In the genomic region with DNA sequence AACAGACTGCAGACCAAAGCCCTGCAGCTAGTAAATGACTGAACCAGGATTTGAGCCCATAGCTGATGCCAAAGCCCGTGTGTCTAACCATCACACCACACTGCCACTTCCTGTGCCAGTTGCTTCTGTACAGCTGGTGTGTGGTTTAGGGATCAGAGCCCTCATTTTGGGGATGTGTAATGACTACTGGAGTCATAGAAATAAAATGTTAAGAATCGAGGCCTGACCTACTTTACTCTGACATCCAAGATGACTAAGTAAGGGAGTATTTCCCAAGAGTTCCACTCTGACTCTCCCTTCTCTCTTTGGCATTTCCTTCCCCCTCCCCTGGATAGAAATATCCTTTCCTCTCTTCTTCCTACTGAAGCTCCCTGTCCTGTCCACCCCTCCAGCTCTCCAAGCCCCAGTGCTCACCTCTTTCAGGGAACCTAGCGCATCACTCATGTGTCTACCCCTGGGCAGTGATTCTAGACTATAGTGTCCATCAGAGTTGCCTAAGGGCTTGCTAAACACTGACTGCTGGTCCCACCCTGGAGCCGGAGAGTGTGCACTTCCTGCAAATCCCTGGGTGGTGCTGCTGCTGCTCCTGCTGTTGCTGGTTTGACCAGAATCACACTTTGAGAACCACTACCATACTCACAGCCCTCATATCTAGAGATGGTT, we compare ENCODE assay signal across 10 cellular contexts. TPM values are rescaled to one million over a fixed set of nuclear protein-coding genes. Genes with fewer than 3 reads are reported as not detected.
A peak's percentile ranks its signal among the peaks of the same experiment; 100 is the strongest.
DNase-seq lines count a peak whose midpoint lies in the region; ATAC-seq and TF ChIP-seq lines count a peak whose summit lies in the region.
"Had no signal": no experiment of that assay in that cellular context is flagged by ENCODE, and none has a peak within 500 bp of the region (broad histone marks: within the 10 kb centered on the region; RNA-seq: fewer than 3 reads in every experiment).

No MANE protein-coding gene starts in this region.

- H3K4me1 ChIP-seq in heart right ventricle = peaks cover 4 to 78% (median 43%) of the 10 kb centered on the region in 9 donors
- peaks cover 3% of the 10 kb centered on the region for H3K4me1 ChIP-seq in suprapubic skin

- H3K27me3 ChIP-seq in heart right ventricle (no peaks in the 10 kb centered on the region), suprapubic skin (no peaks in the 10 kb centered on the region)

- H3K36me3 ChIP-seq in heart right ventricle (peaks cover 0 to 54% (median 0%) of the 10 kb centered on the region in 9 donors), suprapubic skin (no peaks in the 10 kb centered on the region)

- peak overlapping the region in 6 of 10 donors; percentile 1 to 71 (median 34) for H3K27ac ChIP-seq in heart right ventricle
- H3K27ac ChIP-seq in suprapubic skin = peak overlapping the region; percentile 63

- no peak for TF ChIP-seq EP300 in suprapubic skin (IDR thresholded peaks at IDR 0.05)

- no peak overlapping the region for H3K4me3 ChIP-seq in heart right ventricle
- no peak overlapping the region for H3K4me3 ChIP-seq in suprapubic skin

- ATAC-seq in heart right ventricle (peak in 6 of 8 donors; percentile 34 to 88 (median 49)), HG02981 (IDR thresholded peaks at IDR 0.05; ENCODE audit: unreplicated experiment) (no peak)

- peaks cover 85% of the 10 kb centered on the region for H3K4me1 Mint-ChIP-seq in HFFc6 (ENCODE audit: low read depth)
- H3K4me1 Mint-ChIP-seq: activated naive CD4-positive, alpha-beta T cell treated with anti-CD3 and anti-CD28 coated beads, Interleukin-2, amount 50 U/mL, for 24 hours had no signal

- DNase-seq in HFFc6 = peak; percentile 99
- peak; percentile 63 for DNase-seq in SW480 (ENCODE audit: low spot score)
- no peak for DNase-seq in heart right ventricle
- no peak for DNase-seq in suprapubic skin (ENCODE audit: low spot score in 2 of 2)
- no peak for DNase-seq in effector CD4-positive, alpha-beta T cell
- DNase-seq in DMS 273 treated with DMSO at 0.1 percent for 48 hours (lab: John Stamatoyannopoulos, UW) = no peak
- DNase-seq in stimulated activated CD4-positive, alpha-beta T cell treated with anti-CD3 and anti-CD28 coated beads, Interleukin-12 subunit alpha, Interleukin-12 subunit beta, amount 100 ng/mL, for 4 hours = no peak

- H3K36me3 Mint-ChIP-seq in HFFc6 (ENCODE audit: low read depth) = peaks cover 34% of the 10 kb centered on the region

- no peaks in the 10 kb centered on the region; the same call in 1 of the 2 replicates for H3K27me3 Mint-ChIP-seq in HFFc6 (ENCODE audit: insufficient read depth)
- H3K27me3 Mint-ChIP-seq: activated naive CD4-positive, alpha-beta T cell treated with anti-CD3 and anti-CD28 coated beads, Interleukin-2, amount 50 U/mL, for 24 hours had no signal

- peak overlapping the region; percentile 94 for H3K27ac Mint-ChIP-seq in HFFc6
- H3K27ac Mint-ChIP-seq: activated naive CD4-positive, alpha-beta T cell treated with anti-CD3 and anti-CD28 coated beads, Interleukin-2, amount 50 U/mL, for 24 hours; T-helper 1 cell treated with Interleukin-12 subunit alpha and Interleukin-12 subunit beta and Interleukin-4 antibody, amounts not matched to agents 30 μg/mL and 1 μg/mL, for 36 hours had no signal

- peaks cover 0 to 21% (median 11%) of the 10 kb centered on the region in 11 donors for H3K9me3 ChIP-seq in heart right ventricle
- H3K9me3 ChIP-seq in suprapubic skin = peaks cover 15% of the 10 kb centered on the region

- intact Hi-C loops in heart right ventricle (cut with DNase I) = loop anchor here in 1 of 10 donors (10.0 kb wide), 1 partner anchor 46 kb away; no protein-coding TSS in a partner anchor

- peaks cover 8% of the 10 kb centered on the region; the same call in 1 of the 2 replicates for H3K9me3 Mint-ChIP-seq in HFFc6
- H3K9me3 Mint-ChIP-seq: activated naive CD4-positive, alpha-beta T cell treated with anti-CD3 and anti-CD28 coated beads, Interleukin-2, amount 50 U/mL, for 24 hours; T-helper 1 cell treated with Interleukin-12 subunit alpha and Interleukin-12 subunit beta and Interleukin-4 antibody, amounts not matched to agents 30 μg/mL and 1 μg/mL, for 36 hours had no signal

- 63 to 66% methylated on average over 4 of the region's 4 CpGs for whole genome bisulfite sequencing in heart right ventricle, 2 donors
- WGBS in suprapubic skin = 64% methylated on average over 4 of the region's 4 CpGs

- peak overlapping the region; percentile 63 for H3K4me3 Mint-ChIP-seq in HFFc6
- H3K4me3 Mint-ChIP-seq: activated naive CD4-positive, alpha-beta T cell treated with anti-CD3 and anti-CD28 coated beads, Interleukin-2, amount 50 U/mL, for 24 hours; T-helper 1 cell treated with Interleukin-12 subunit alpha and Interleukin-12 subunit beta and Interleukin-4 antibody, amounts not matched to agents 30 μg/mL and 1 μg/mL, for 36 hours had no signal

- TF ChIP-seq CTCF in HFFc6 (IDR thresholded peaks at IDR 0.05) = peak; percentile 12; the same call in 1 of the 2 replicates
- TF ChIP-seq CTCF in heart right ventricle (IDR thresholded peaks at IDR 0.05) = no peak
- TF ChIP-seq CTCF in suprapubic skin (IDR thresholded peaks at IDR 0.05) = no peak

- no peak for TF ChIP-seq POLR2A in suprapubic skin (IDR thresholded peaks at IDR 0.05)

RNA-seq across cellular contexts. Expression of gene MGLL, which starts 53.8 kb away (rescaled TPM):
- 100 to 1,000 TPM; 128 to 144 (median 129) TPM for total RNA-seq in HFFc6 (2021; fragmentation: NEBNext Ultra II Directional; extraction: Animal tissue kit (Norgen Biotek cat#: 25700))
- 100 to 1,000 TPM in 1 of 10 donors, 10 to 100 TPM in 9; 52.0 to 103 (median 69.7) TPM for total RNA-seq in heart right ventricle
- 10 to 100 TPM; 35.7 to 61.5 TPM for polyA plus RNA-seq in heart right ventricle
- total RNA-seq in suprapubic skin = 10 to 100 TPM; 37.9 to 54.3 (median 45.2) TPM

Comparison
In these comparisons a context has a peak if more than half of its experiments do, and no peak if none do; other contexts are left out.
1. DNase-seq: peak in HFFc6 (single experiment) and SW480 (single experiment); none in heart right ventricle (0 of 2), suprapubic skin (0 of 2), effector CD4-positive, alpha-beta T cell (single experiment), DMS 273 treated with DMSO at 0.1 percent for 48 hours (single experiment) and stimulated activated CD4-positive, alpha-beta T cell treated with anti-CD3 and anti-CD28 coated beads, Interleukin-12 subunit alpha, Interleukin-12 subunit beta, amount 100 ng/mL, for 4 hours (single experiment).